In the genomic region with DNA sequence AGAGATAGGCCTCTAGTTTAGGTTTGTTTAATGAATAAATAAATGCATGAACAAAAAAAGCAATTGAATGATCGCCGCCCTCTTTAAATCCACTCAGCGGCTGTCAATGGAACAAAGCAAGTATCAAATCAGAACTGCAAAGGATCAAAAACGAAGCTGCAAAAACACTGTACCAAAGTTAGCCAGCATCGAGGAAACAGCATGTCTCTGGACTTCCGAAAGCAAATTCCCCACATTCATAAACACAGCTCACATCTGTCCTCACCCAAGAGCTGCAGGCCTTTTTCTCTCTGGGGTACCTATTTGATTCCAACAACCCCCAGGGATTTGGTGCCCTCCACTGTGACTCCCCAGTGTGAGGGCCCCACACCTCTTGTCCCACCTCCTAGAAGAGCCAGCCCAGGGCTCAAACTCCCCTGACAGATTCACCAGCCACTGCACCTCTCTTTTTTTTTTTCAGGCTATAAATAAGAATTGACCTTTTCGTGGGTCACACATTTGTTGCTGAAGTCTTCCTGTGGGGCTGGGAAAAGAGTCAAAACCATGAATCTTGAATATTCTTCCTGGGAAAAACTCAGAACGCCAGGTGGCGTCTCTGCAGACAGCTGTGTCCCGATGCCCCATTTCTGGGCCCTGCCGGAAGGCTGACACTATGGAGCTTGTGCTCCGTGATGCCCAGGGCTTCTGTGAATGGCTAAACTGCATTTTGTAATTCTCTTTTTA, we compare ENCODE assay signal across 13 cellular contexts. TPM values are rescaled to one million over a fixed set of nuclear protein-coding genes. Genes with fewer than 3 reads are reported as not detected.
A peak's percentile ranks its signal among the peaks of the same experiment; 100 is the strongest.
DNase-seq lines count a peak whose midpoint lies in the region; ATAC-seq and TF ChIP-seq lines count a peak whose summit lies in the region.
"Had no signal": no experiment of that assay in that cellular context is flagged by ENCODE, and none has a peak within 500 bp of the region (broad histone marks: within the 10 kb centered on the region; RNA-seq: fewer than 3 reads in every experiment).

No MANE protein-coding gene starts in this region.

- intact Hi-C loops in right cardiac atrium (cut with DNase I) = no loop called here
- intact Hi-C loops in CD14-positive monocyte (cut with micrococcal nuclease) = no loop called here

- no peak overlapping the region for H3K4me3 Mint-ChIP-seq in CD14-positive monocyte

- no peaks in the 10 kb centered on the region for H3K36me3 Mint-ChIP-seq in CD14-positive monocyte

- peaks cover 10% of the 10 kb centered on the region for H3K4me1 ChIP-seq in right cardiac atrium (ENCODE audit: control insufficient read depth, insufficient read depth, low read length)
- H3K4me1 ChIP-seq in HAP-1 = no peaks in the 10 kb centered on the region

- peaks cover 1% of the 10 kb centered on the region for H3K4me1 Mint-ChIP-seq in CD14-positive monocyte

- H3K9me3 ChIP-seq in right cardiac atrium (ENCODE audit: control insufficient read depth, low read length) = no peaks in the 10 kb centered on the region
- H3K9me3 ChIP-seq in HAP-1 = no peaks in the 10 kb centered on the region

- H3K4me3 ChIP-seq in astrocyte of the spinal cord (ENCODE audit: low read depth, low read length) (no peak overlapping the region), right cardiac atrium (ENCODE audit: low read length) (no peak overlapping the region), HAP-1 (no peak overlapping the region)

- ATAC-seq in right cardiac atrium = peak; percentile 24 to 47

- no peaks in the 10 kb centered on the region for H3K9me3 Mint-ChIP-seq in CD14-positive monocyte

- no peak overlapping the region for H3K27ac Mint-ChIP-seq in CD14-positive monocyte

- in situ Hi-C loops in G401 (cut with HindIII; ENCODE audit: low sequenced_read_pairs) (no loop called here), astrocyte of the spinal cord (cut with HindIII; ENCODE audit: low sequenced_read_pairs) (no loop called here), HAP-1 (cut with MboI; ENCODE audit: low sequenced_read_pairs) (no loop called here)

- H3K27me3 Mint-ChIP-seq in CD14-positive monocyte (ENCODE audit: low read depth in 3 of 3) = peaks cover 7 to 19% (median 13%) of the 10 kb centered on the region in 3 donors

- H3K36me3 ChIP-seq in HAP-1 (replicated peaks) = no peaks in the 10 kb centered on the region

- TF ChIP-seq CTCF in astrocyte of the spinal cord (IDR thresholded peaks at IDR 0.05; ENCODE audit: low read depth, low read length) = peak; percentile 42
- no peak for TF ChIP-seq CTCF in CD14-positive monocyte (IDR thresholded peaks at IDR 0.05)

- no peaks in the 10 kb centered on the region for H3K27me3 ChIP-seq in right cardiac atrium (ENCODE audit: control insufficient read depth, insufficient read depth)
- no peaks in the 10 kb centered on the region for H3K27me3 ChIP-seq in HAP-1 (ENCODE audit: low read depth)

- peak; percentile 12 for DNase-seq in G401 (ENCODE audit: low spot score)
- peak; percentile 22 for DNase-seq in astrocyte of the spinal cord (ENCODE audit: low read depth, low spot score)
- DNase-seq in right cardiac atrium = peak in 1 of 3 donors; percentile 69
- DNase-seq in pons (ENCODE audit: low spot score) = peak; percentile 36
- no peak for DNase-seq in NCI-H1417 treated with DMSO at 0.1 percent for 48 hours (lab: John Stamatoyannopoulos, UW)
- no peak for DNase-seq in COLO829 (ENCODE audit: low spot score)
- no peak for DNase-seq in CD14-positive monocyte (ENCODE audit: low spot score)
- no peak for DNase-seq in HAP-1 (ENCODE audit: low spot score in 2 of 2)
- DNase-seq: activated CD8-positive, alpha-beta memory T cell treated with anti-CD3 and anti-CD28 coated beads for 24 hours; NCI-H187 treated with DMSO at 0.1 percent for 48 hours; SHP77 treated with DMSO at 0.1 percent for 48 hours; stimulated activated naive CD4-positive, alpha-beta T cell treated with Interleukin-2 at 50 U/mL for 16 hours had no signal

- peak overlapping the region; percentile 3 for H3K27ac ChIP-seq in right cardiac atrium (ENCODE audit: low read length)
- H3K27ac ChIP-seq: HL-60 had no signal

- 50% methylated on average over 12 of the region's 12 CpGs for WGBS in right cardiac atrium

RNA-seq across cellular contexts. Expression of gene HSPA12A, which starts 51.8 kb away (rescaled TPM):
- total RNA-seq in G401 (2014; rRNA removed; shearing (Covaris generic)) = 0.18 and 0.47 TPM in 2 replicates
- total RNA-seq in right cardiac atrium = 10 to 100 TPM; 13.1 to 21.9 (median 15.5) TPM
- polyA plus RNA-seq in right cardiac atrium (8.4 TPM), CD14-positive monocyte (not detected)

Comparison
In these comparisons a context has a peak if more than half of its experiments do, and no peak if none do; other contexts are left out.
1. DNase-seq: peak in G401 (single experiment), astrocyte of the spinal cord (single experiment) and pons (single experiment); none in NCI-H1417 treated with DMSO at 0.1 percent for 48 hours (single experiment), COLO829 (single experiment), CD14-positive monocyte (single experiment) and HAP-1 (0 of 2).